8 cellular contexts compared by ENCODE assay signal in genomic region chr6:7910298-7910653, GRCh38. TPM values are rescaled to one million over a fixed set of nuclear protein-coding genes. Genes with fewer than 3 reads are reported as not detected.
A peak's percentile ranks its signal among the peaks of the same experiment; 100 is the strongest.
DNase-seq lines count a peak whose midpoint lies in the region; ATAC-seq and TF ChIP-seq lines count a peak whose summit lies in the region.

No MANE protein-coding gene starts in this region.

- no peak for TF ChIP-seq POLR2A in suprapubic skin (IDR thresholded peaks at IDR 0.05)

- H3K27me3 ChIP-seq in H7 (ENCODE audit: control insufficient read depth, insufficient read depth, low read length), result peaks cover 14% of the 10 kb centered on the region
- H3K27me3 ChIP-seq in SJCRH30, result no peaks in the 10 kb centered on the region
- H3K27me3 ChIP-seq in iPS DF 6.9 (ENCODE audit: control insufficient read depth, insufficient read depth, low read length), result no peaks in the 10 kb centered on the region
- no peaks in the 10 kb centered on the region for H3K27me3 ChIP-seq in suprapubic skin

- no peak for ATAC-seq in GM18517 (IDR thresholded peaks at IDR 0.05; ENCODE audit: unreplicated experiment)

- no peaks in the 10 kb centered on the region for H3K9me3 ChIP-seq in SJCRH30 (replicated peaks)
- no peaks in the 10 kb centered on the region for H3K9me3 ChIP-seq in iPS DF 6.9 (ENCODE audit: control insufficient read depth, insufficient read depth, low read length)
- H3K9me3 ChIP-seq in suprapubic skin, result no peaks in the 10 kb centered on the region

- H3K4me3 ChIP-seq in GM12875 (ENCODE audit: low read depth, low read length) (peak overlapping the region; percentile 77), H7 (ENCODE audit: insufficient read depth, low read depth, low read length) (peak overlapping the region; percentile 86), SJCRH30 (peak overlapping the region; percentile 82), iPS DF 6.9 (ENCODE audit: low read length) (peak overlapping the region; percentile 88; the same call in 1 of the 2 replicates), suprapubic skin (peak overlapping the region; percentile 96)

- H3K36me3 ChIP-seq in H7 (replicated peaks; ENCODE audit: control insufficient read depth, insufficient read depth, low read length) (no peaks in the 10 kb centered on the region), SJCRH30 (no peaks in the 10 kb centered on the region), iPS DF 6.9 (ENCODE audit: control insufficient read depth, insufficient read depth, low read length) (no peaks in the 10 kb centered on the region; the same call in 1 of the 2 replicates), suprapubic skin (no peaks in the 10 kb centered on the region)

- TF ChIP-seq CTCF in GM12875 (IDR thresholded peaks at IDR 0.05; ENCODE audit: borderline replicate concordance, insufficient read depth, low read depth, low read length) (no peak), suprapubic skin (IDR thresholded peaks at IDR 0.05) (no peak)

- H3K27ac ChIP-seq in SJCRH30, result no peak overlapping the region
- no peak overlapping the region for H3K27ac ChIP-seq in iPS DF 6.9 (ENCODE audit: low read length)
- H3K27ac ChIP-seq in suprapubic skin, result peak overlapping the region; percentile 84

- DNase-seq in H7, result no peak
- DNase-seq in SJCRH30, result no peak
- DNase-seq in iPS DF 6.9 (ENCODE audit: low read depth, low spot score), result no peak
- no peak for DNase-seq in suprapubic skin (ENCODE audit: low spot score in 2 of 2)
- DNase-seq in MV-4-11 (lab: John Stamatoyannopoulos, UW), result no peak
- DNase-seq in NCI-H187 treated with DMSO at 0.1 percent for 48 hours (lab: John Stamatoyannopoulos, UW), result no peak

- TF ChIP-seq EP300 in suprapubic skin (IDR thresholded peaks at IDR 0.05), result no peak

- no CpG with 5 or more reads among the region's 57 CpGs for WGBS in iPS DF 6.9 (ENCODE audit: insufficient coverage, insufficient read length)
- no CpG with 5 or more reads among the region's 57 CpGs for WGBS in suprapubic skin

- peaks cover 3% of the 10 kb centered on the region; the same call in 1 of the 2 replicates for H3K4me1 ChIP-seq in SJCRH30
- H3K4me1 ChIP-seq in iPS DF 6.9 (ENCODE audit: control insufficient read depth, insufficient read depth, low read length), result no peaks in the 10 kb centered on the region
- H3K4me1 ChIP-seq in suprapubic skin, result peaks cover 22% of the 10 kb centered on the region

RNA-seq across cellular contexts. Expression of gene TXNDC5, which starts 0.3 kb away (rescaled TPM):
- 179 and 194 TPM in 2 replicates for total RNA-seq in H7 (2014; rRNA removed; shearing (Covaris generic))
- total RNA-seq in SJCRH30 (2014; rRNA removed; shearing (Covaris generic)), result 128 and 134 TPM in 2 replicates
- 10 to 100 TPM; 49.2 to 61.1 (median 60.3) TPM for total RNA-seq in suprapubic skin
